ENCODE assay signal across 32 cellular contexts in genomic region chr5:3980146-3980545, GRCh38.
"Had no signal": no experiment of that assay in that cellular context is flagged by ENCODE, and none has a peak within 500 bp of the region (broad histone marks: within the 10 kb centered on the region; RNA-seq: fewer than 3 reads in every experiment).

No MANE protein-coding gene starts in this region.

- H3K27ac ChIP-seq: body of pancreas, brain microvascular endothelial cell, breast epithelium, VCaP had no signal

- H3K9me3 ChIP-seq: body of pancreas had no signal

- H3K9me3 Mint-ChIP-seq: activated naive CD4-positive, alpha-beta T cell treated with anti-CD3 and anti-CD28 coated beads, Interleukin-2, amount 10 ng/mL, durations not matched to agents 7 days and 5 days; activated naive CD8-positive, alpha-beta T cell treated with anti-CD3 and anti-CD28 coated beads, Interleukin-2, amount 10 ng/mL, durations not matched to agents 7 days and 5 days had no signal

- H3K4me1 ChIP-seq: body of pancreas, breast epithelium had no signal

- H3K27ac Mint-ChIP-seq: activated B cell treated with CpG ODN at 0.5 μM for 24 hours; activated CD4-positive, alpha-beta memory T cell treated with anti-CD3 and anti-CD28 coated beads for 36 hours; activated CD4-positive, alpha-beta T cell treated with anti-CD3 and anti-CD28 coated beads, Interleukin-2, amount 10 ng/mL, durations not matched to agents 24 days and 14 days; activated CD8-positive, alpha-beta T cell treated with anti-CD3 and anti-CD28 coated beads for 36 hours; activated naive CD4-positive, alpha-beta T cell treated with anti-CD3 and anti-CD28 coated beads, Interleukin-2, amount 10 ng/mL, durations not matched to agents 7 days and 5 days; activated naive CD4-positive, alpha-beta T cell treated with anti-CD3 and anti-CD28 coated beads, Interleukin-2, amount 50 U/mL, for 24 hours; activated naive CD8-positive, alpha-beta T cell; activated naive CD8-positive, alpha-beta T cell treated with anti-CD3 and anti-CD28 coated beads, Interleukin-2, amount 10 ng/mL, durations not matched to agents 7 days and 5 days; activated naive CD8-positive, alpha-beta T cell treated with anti-CD3 and anti-CD28 coated beads, Interleukin-2, amount 50 U/mL, for 24 hours; activated T-helper 2 cell treated with anti-CD3 and anti-CD28 coated beads, Interferon-gamma antibody, Interleukin-2, Interleukin-4, amounts not matched to agents 10 μg/mL and 5 μg/mL and 100 μg/mL, durations not matched to agents 14 hours and 24 hours and 36 hours; T-helper 1 cell treated with Interleukin-12 subunit alpha and Interleukin-12 subunit beta and Interleukin-4 antibody, amounts not matched to agents 30 μg/mL and 1 μg/mL, for 36 hours; T-helper 2 cell treated with Interferon-gamma antibody and Interleukin-4, amounts not matched to agents 5 μg/mL and 100 μg/mL, for 36 hours had no signal

- H3K36me3 ChIP-seq: brain microvascular endothelial cell, breast epithelium had no signal

- H3K4me1 Mint-ChIP-seq: activated B cell treated with CpG ODN at 0.5 μM for 24 hours; activated CD4-positive, alpha-beta T cell treated with anti-CD3 and anti-CD28 coated beads, Interleukin-2, amount 10 ng/mL, durations not matched to agents 24 days and 14 days; activated naive CD4-positive, alpha-beta T cell treated with anti-CD3 and anti-CD28 coated beads, Interleukin-2, amount 10 ng/mL, durations not matched to agents 7 days and 5 days; activated naive CD8-positive, alpha-beta T cell treated with anti-CD3 and anti-CD28 coated beads, Interleukin-2, amount 10 ng/mL, durations not matched to agents 7 days and 5 days; activated naive CD8-positive, alpha-beta T cell treated with anti-CD3 and anti-CD28 coated beads, Interleukin-2, amount 50 U/mL, for 24 hours had no signal

- H3K4me3 Mint-ChIP-seq: activated B cell treated with CpG ODN at 0.5 μM for 24 hours; activated CD4-positive, alpha-beta memory T cell treated with anti-CD3 and anti-CD28 coated beads for 36 hours; activated CD4-positive, alpha-beta T cell treated with anti-CD3 and anti-CD28 coated beads, Interleukin-2, amount 10 ng/mL, durations not matched to agents 24 days and 14 days; activated CD8-positive, alpha-beta T cell treated with anti-CD3 and anti-CD28 coated beads for 36 hours; activated naive CD4-positive, alpha-beta T cell treated with anti-CD3 and anti-CD28 coated beads, Interleukin-2, amount 10 ng/mL, durations not matched to agents 7 days and 5 days; activated naive CD4-positive, alpha-beta T cell treated with anti-CD3 and anti-CD28 coated beads, Interleukin-2, amount 50 U/mL, for 24 hours; activated naive CD8-positive, alpha-beta T cell; activated naive CD8-positive, alpha-beta T cell treated with anti-CD3 and anti-CD28 coated beads, Interleukin-2, amount 10 ng/mL, durations not matched to agents 7 days and 5 days; activated naive CD8-positive, alpha-beta T cell treated with anti-CD3 and anti-CD28 coated beads, Interleukin-2, amount 50 U/mL, for 24 hours; activated T-cell treated with anti-CD3 and anti-CD28 coated beads, Interleukin-2, amount 50 U/mL, for 4 hours; T-helper 1 cell treated with Interleukin-12 subunit alpha and Interleukin-12 subunit beta and Interleukin-4 antibody, amounts not matched to agents 30 μg/mL and 1 μg/mL, for 36 hours; T-helper 2 cell treated with Interferon-gamma antibody and Interleukin-4, amounts not matched to agents 5 μg/mL and 100 μg/mL, for 36 hours had no signal

- H3K36me3 Mint-ChIP-seq: activated CD4-positive, alpha-beta memory T cell treated with anti-CD3 and anti-CD28 coated beads for 36 hours; activated naive CD4-positive, alpha-beta T cell treated with anti-CD3 and anti-CD28 coated beads, Interleukin-2, amount 10 ng/mL, durations not matched to agents 7 days and 5 days; activated naive CD4-positive, alpha-beta T cell treated with anti-CD3 and anti-CD28 coated beads, Interleukin-2, amount 50 U/mL, for 24 hours; activated naive CD8-positive, alpha-beta T cell; activated naive CD8-positive, alpha-beta T cell treated with anti-CD3 and anti-CD28 coated beads, Interleukin-2, amount 10 ng/mL, durations not matched to agents 7 days and 5 days had no signal

- H3K27me3 Mint-ChIP-seq: activated B cell treated with CpG ODN at 0.5 μM for 24 hours; activated CD4-positive, alpha-beta memory T cell treated with anti-CD3 and anti-CD28 coated beads for 36 hours; activated CD4-positive, alpha-beta T cell treated with anti-CD3 and anti-CD28 coated beads, Interleukin-2, amount 10 ng/mL, durations not matched to agents 24 days and 14 days; activated naive CD4-positive, alpha-beta T cell treated with anti-CD3 and anti-CD28 coated beads, Interleukin-2, amount 10 ng/mL, durations not matched to agents 7 days and 5 days; activated naive CD4-positive, alpha-beta T cell treated with anti-CD3 and anti-CD28 coated beads, Interleukin-2, amount 50 U/mL, for 24 hours; activated naive CD8-positive, alpha-beta T cell had no signal

- ATAC-seq: activated CD8-positive, alpha-beta T cell treated with anti-CD3 and anti-CD28 coated beads for 36 hours; activated naive CD8-positive, alpha-beta T cell treated with anti-CD3 and anti-CD28 coated beads, Interleukin-2, amount 50 U/mL, for 24 hours; activated T-cell treated with anti-CD3 and anti-CD28 coated beads, Interleukin-2, amount 50 U/mL, for 4 hours; body of pancreas had no signal

- DNase-seq: activated B cell treated with CpG ODN at 0.5 μM for 24 hours; activated CD4-positive, alpha-beta memory T cell treated with anti-CD3 and anti-CD28 coated beads for 36 hours; activated CD4-positive, alpha-beta T cell treated with anti-CD3 and anti-CD28 coated beads for 4 hours; activated CD4-positive, alpha-beta T cell treated with anti-CD3 and anti-CD28 coated beads, Interleukin-2, amount 10 ng/mL, durations not matched to agents 24 days and 14 days; activated CD4-positive, alpha-beta T cell treated with anti-CD3 and anti-CD28 coated beads, Interleukin-2, amount 50 U/mL, for 1 hour; activated CD4-positive, alpha-beta T cell treated with anti-CD3 and anti-CD28 coated beads, Interleukin-2, amount 50 U/mL, for 4 hours; activated CD4-positive, CD25-positive, alpha-beta regulatory T cell treated with anti-CD3 and anti-CD28 coated beads, Interleukin-2, amount 50 U/mL, for 72 hours; activated CD8-positive, alpha-beta memory T cell treated with anti-CD3 and anti-CD28 coated beads, Interleukin-2, amount 50 U/mL, for 4 hours; activated CD8-positive, alpha-beta T cell treated with anti-CD3 and anti-CD28 coated beads for 36 hours; activated effector memory CD4-positive, alpha-beta T cell treated with Interleukin-2 at 50 U/mL for 16 hours; activated gamma-delta T cell; activated naive CD4-positive, alpha-beta T cell treated with anti-CD3 and anti-CD28 coated beads, Interleukin-2, amount 10 ng/mL, durations not matched to agents 7 days and 5 days; activated naive CD4-positive, alpha-beta T cell treated with Interleukin-2 at 50 U/mL for 16 hours; activated naive CD8-positive, alpha-beta T cell treated with anti-CD3 and anti-CD28 coated beads, Interleukin-2, amount 10 ng/mL, durations not matched to agents 7 days and 5 days; activated naive CD8-positive, alpha-beta T cell treated with anti-CD3 and anti-CD28 coated beads, Interleukin-2, amount 50 U/mL, for 24 hours; activated T-cell treated with anti-CD3 and anti-CD28 coated beads for 4 hours; activated T-cell treated with anti-CD3 and anti-CD28 coated beads, Interleukin-2, amount 50 U/mL, for 1 hour; activated T-cell treated with anti-CD3 and anti-CD28 coated beads, Interleukin-2, amount 50 U/mL, for 4 hours; amygdala; anterior cingulate cortex; body of pancreas; brain microvascular endothelial cell; central memory CD4-positive, alpha-beta T cell; T-helper 2 cell; T-helper 9 cell had no signal

- H3K27me3 ChIP-seq: body of pancreas, brain microvascular endothelial cell, breast epithelium had no signal

- H3K4me3 ChIP-seq: body of pancreas, breast epithelium had no signal
